In the genomic region with DNA sequence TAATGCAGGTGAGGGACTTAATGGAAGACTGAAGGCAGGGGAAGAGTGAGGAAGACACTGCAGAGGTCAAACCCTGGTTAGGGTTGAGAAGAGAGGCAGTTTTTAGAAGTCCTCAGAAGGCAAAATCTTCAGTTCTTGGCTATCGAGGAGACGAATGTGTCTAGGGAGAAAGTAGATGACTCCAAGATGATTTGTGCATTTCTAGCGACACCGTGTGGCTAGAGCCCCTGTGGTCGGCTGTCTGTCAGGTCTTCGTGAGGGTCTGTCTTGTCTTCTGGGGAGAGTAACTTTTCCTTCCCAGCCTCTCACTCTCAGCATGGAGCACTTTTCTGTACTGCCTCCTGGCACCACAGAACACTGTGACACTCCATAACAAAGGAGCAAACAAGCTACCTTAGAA, we compare ENCODE assay signal across 8 cellular contexts.
DNase-seq lines count a peak whose midpoint lies in the region; ATAC-seq and TF ChIP-seq lines count a peak whose summit lies in the region.

No MANE protein-coding gene starts in this region.

- H3K4me1 ChIP-seq in thoracic aorta (ENCODE audit: control insufficient read depth in 1 of 2, low read depth in 2 of 2) = peaks cover 4 to 13% of the 10 kb centered on the region in 2 donors

- ATAC-seq in thoracic aorta (ENCODE audit: insufficient number of reproducible peaks, low FRiP score, low read depth) = peak; percentile 45
- no peak for ATAC-seq in GM19397 (IDR thresholded peaks at IDR 0.05; ENCODE audit: unreplicated experiment)
- ATAC-seq in GM18517 (IDR thresholded peaks at IDR 0.05; ENCODE audit: unreplicated experiment) = no peak

- DNase-seq in EL (peak; percentile 63), H7 (peak; percentile 47), SK-MEL-5 (ENCODE audit: low read depth, low spot score) (peak; percentile 79), germinal center (ENCODE audit: low spot score) (peak; percentile 27), thoracic aorta (ENCODE audit: low spot score) (no peak), OCI-M2 (lab: John Stamatoyannopoulos, UW; ENCODE audit: unreplicated experiment) (no peak)

- H3K36me3 ChIP-seq in H7 (replicated peaks; ENCODE audit: control insufficient read depth, insufficient read depth, low read length) (no peaks in the 10 kb centered on the region), thoracic aorta (no peaks in the 10 kb centered on the region)

- TF ChIP-seq CTCF in thoracic aorta (IDR thresholded peaks at IDR 0.05) = peak; percentile 55

- H3K9me3 ChIP-seq in thoracic aorta = no peaks in the 10 kb centered on the region

- H3K27me3 ChIP-seq in H7 (ENCODE audit: control insufficient read depth, insufficient read depth, low read length) = no peaks in the 10 kb centered on the region
- no peaks in the 10 kb centered on the region for H3K27me3 ChIP-seq in thoracic aorta (replicated peaks; ENCODE audit: insufficient read depth)

- in situ Hi-C loops in SK-MEL-5 (cut with HindIII; ENCODE audit: low pct_unique_long_range_greater_than_20kb, low sequenced_read_pairs) = no loop called here

- no peak overlapping the region for H3K27ac ChIP-seq in thoracic aorta

- no peak overlapping the region for H3K4me3 ChIP-seq in H7 (ENCODE audit: insufficient read depth, low read depth, low read length)
- no peak overlapping the region for H3K4me3 ChIP-seq in thoracic aorta

Comparison
In these comparisons a context has a peak if more than half of its experiments do, and no peak if none do; other contexts are left out.
1. DNase-seq: peak in EL (single experiment), H7 (single experiment), SK-MEL-5 (single experiment) and germinal center (single experiment); none in thoracic aorta (single experiment) and OCI-M2 (single experiment).